In genomic region chr19:29667390-29667783, GRCh38 we compare ENCODE assay signal across 8 cellular contexts. TPM values are rescaled to one million over a fixed set of nuclear protein-coding genes. Genes with fewer than 3 reads are reported as not detected.
DNase-seq lines count a peak whose midpoint lies in the region; ATAC-seq and TF ChIP-seq lines count a peak whose summit lies in the region.

No MANE protein-coding gene starts in this region.

- H3K4me2 ChIP-seq in Loucy (ENCODE audit: low read depth, low read length, poor library complexity, severe bottlenecking): peak overlapping the region; percentile 88
- H3K4me2 ChIP-seq in neural progenitor cell: peak overlapping the region; percentile 89

- peaks cover 56% of the 10 kb centered on the region for H3K4me1 ChIP-seq in Loucy (ENCODE audit: insufficient read depth, low read length, poor library complexity, severe bottlenecking)
- H3K4me1 ChIP-seq in duodenal mucosa (ENCODE audit: control insufficient read depth in 1 of 2, insufficient read depth in 2 of 2, low read length in 2 of 2): peaks cover 15 to 39% of the 10 kb centered on the region in 2 donors
- H3K4me1 ChIP-seq in neural progenitor cell: peaks cover 13% of the 10 kb centered on the region

- H3K36me3 Mint-ChIP-seq in neural progenitor cell: peaks cover 7% of the 10 kb centered on the region

- H4K20me1 ChIP-seq in Loucy (ENCODE audit: insufficient read depth, low read length, poor library complexity, severe bottlenecking) (no peaks in the 10 kb centered on the region), neural progenitor cell (ENCODE audit: low read depth) (peaks cover 11% of the 10 kb centered on the region)

- no peak for ATAC-seq in HG02938 (IDR thresholded peaks at IDR 0.05; ENCODE audit: unreplicated experiment)
- no peak for ATAC-seq in GM18867 (IDR thresholded peaks at IDR 0.05; ENCODE audit: unreplicated experiment)

- peak overlapping the region; percentile 79 for H3K4me3 Mint-ChIP-seq in neural progenitor cell

- peaks cover 68% of the 10 kb centered on the region for H3K79me2 ChIP-seq in Loucy (ENCODE audit: insufficient read depth, low read length)
- no peaks in the 10 kb centered on the region for H3K79me2 ChIP-seq in neural progenitor cell (ENCODE audit: low read depth)

- H3K27me3 Mint-ChIP-seq in neural progenitor cell (ENCODE audit: insufficient read depth, low read depth): peaks cover 28% of the 10 kb centered on the region

- H2AFZ ChIP-seq in Loucy (ENCODE audit: low read length) (no peak overlapping the region), neural progenitor cell (replicated peaks) (no peak overlapping the region)

- H3K4me3 ChIP-seq in AG10803 (ENCODE audit: low read length) (peak overlapping the region; percentile 85), Loucy (ENCODE audit: low read length, poor library complexity, severe bottlenecking) (peak overlapping the region; percentile 95), duodenal mucosa (ENCODE audit: low read depth in 1 of 2, low read length in 2 of 2) (peak overlapping the region; percentile 75 to 81), neural progenitor cell (no peak overlapping the region)

- H3K36me3 ChIP-seq in Loucy (ENCODE audit: insufficient read depth, low read length): no peaks in the 10 kb centered on the region
- no peaks in the 10 kb centered on the region for H3K36me3 ChIP-seq in duodenal mucosa (ENCODE audit: control insufficient read depth in 1 of 2, insufficient read depth in 2 of 2, low read length in 2 of 2)
- no peaks in the 10 kb centered on the region for H3K36me3 ChIP-seq in neural progenitor cell

- no peaks in the 10 kb centered on the region for H3K27me3 ChIP-seq in Loucy (ENCODE audit: insufficient read depth, low read length, poor library complexity, severe bottlenecking)
- no peaks in the 10 kb centered on the region for H3K27me3 ChIP-seq in duodenal mucosa (ENCODE audit: control insufficient read depth in 1 of 2, insufficient read depth in 2 of 2, low read length in 2 of 2)
- H3K27me3 ChIP-seq in neural progenitor cell: peaks cover 59% of the 10 kb centered on the region

- H3K9me3 Mint-ChIP-seq in neural progenitor cell: no peaks in the 10 kb centered on the region

- no peak overlapping the region for H3K27ac Mint-ChIP-seq in neural progenitor cell

- H3F3A ChIP-seq in Loucy (ENCODE audit: low read depth) (no peaks in the 10 kb centered on the region), neural progenitor cell (ENCODE audit: low read depth) (peaks cover 22% of the 10 kb centered on the region)

- DNase-seq in AG10803 (ENCODE audit: low read depth) (no peak), neural progenitor cell (ENCODE audit: low spot score) (no peak), NCI-H1436 treated with DMSO at 0.1 percent for 48 hours (lab: John Stamatoyannopoulos, UW) (no peak), cortex of kidney (lab: John Stamatoyannopoulos, UW) (no peak)

- H3K9me3 ChIP-seq in Loucy (ENCODE audit: insufficient read depth, low read depth, low read length) (no peaks in the 10 kb centered on the region), duodenal mucosa (ENCODE audit: control insufficient read depth in 1 of 2, low read length in 2 of 2) (no peaks in the 10 kb centered on the region), neural progenitor cell (ENCODE audit: low read depth) (no peaks in the 10 kb centered on the region)

- TF ChIP-seq CTCF in AG10803 (conservative IDR thresholded peaks at IDR 0.05; ENCODE audit: low read length): no peak
- TF ChIP-seq CTCF in Loucy (conservative IDR thresholded peaks at IDR 0.05; ENCODE audit: low read length): no peak
- TF ChIP-seq CTCF in neural progenitor cell (IDR thresholded peaks at IDR 0.05): no peak

- H3K9me2 ChIP-seq in Loucy (replicated peaks; ENCODE audit: low read depth, low read length): no peaks in the 10 kb centered on the region

- no peak overlapping the region for H3K27ac ChIP-seq in duodenal mucosa (ENCODE audit: low read depth, low read length)
- H3K27ac ChIP-seq in neural progenitor cell: no peak overlapping the region

- H3K9ac ChIP-seq in Loucy (ENCODE audit: low read depth, low read length, poor library complexity, severe bottlenecking) (peak overlapping the region; percentile 78), duodenal mucosa (ENCODE audit: low read depth in 1 of 2, low read length in 2 of 2) (no peak overlapping the region), neural progenitor cell (no peak overlapping the region)

- peaks cover 45% of the 10 kb centered on the region for H3K4me1 Mint-ChIP-seq in neural progenitor cell

RNA-seq across cellular contexts. Expression of gene PLEKHF1, which starts 2.1 kb away (rescaled TPM):
- total RNA-seq in neural progenitor cell (ENCODE audit: low replicate concordance): 1.2 and 1.4 TPM in 2 replicates

RNA-seq across cellular contexts. Expression of gene C19orf12, which starts 47.7 kb away (rescaled TPM):
- 27.5 and 28.2 TPM in 2 replicates for total RNA-seq in neural progenitor cell (ENCODE audit: low replicate concordance)
